12 cellular contexts compared by ENCODE assay signal in genomic region chr12:94289551-94290312, GRCh38.
DNase-seq lines count a peak whose midpoint lies in the region; ATAC-seq and TF ChIP-seq lines count a peak whose summit lies in the region.
"Had no signal": no experiment of that assay in that cellular context is flagged by ENCODE, and none has a peak within 500 bp of the region (broad histone marks: within the 10 kb centered on the region; RNA-seq: fewer than 3 reads in every experiment).

No MANE protein-coding gene starts in this region.

- WGBS in transverse colon (ENCODE audit: low coverage in 1 of 2), 2 donors = 50 to 63% methylated on average over 7 to 12 of the region's 12 CpGs

- H3K4me1 Mint-ChIP-seq in IgD-negative memory B cell (peaks cover 8 to 20% (median 10%) of the 10 kb centered on the region in 3 donors), memory B cell (peaks cover 6% of the 10 kb centered on the region)
- peaks cover 6% of the 10 kb centered on the region for H3K4me1 Mint-ChIP-seq in activated CD4-positive, alpha-beta T cell treated with anti-CD3 and anti-CD28 coated beads, Interleukin-2, amount 10 ng/mL, durations not matched to agents 24 days and 14 days
- H3K4me1 Mint-ChIP-seq: stimulated activated naive CD8-positive, alpha-beta T cell treated with anti-CD3 and anti-CD28 coated beads, Interleukin-15, amount 100 ng/mL, for 72 hours had no signal

- H3K27ac ChIP-seq in transverse colon = peak overlapping the region; percentile 8 to 45 (median 37)

- TF ChIP-seq CTCF in transverse colon (IDR thresholded peaks at IDR 0.05) = no peak

- no peaks in the 10 kb centered on the region for H3K27me3 ChIP-seq in transverse colon

- TF ChIP-seq POLR2A in transverse colon (IDR thresholded peaks at IDR 0.05) = no peak

- in situ Hi-C loops in transverse colon (cut with MboI; ENCODE audit: low pct_ligation_motif_present in 1 of 4, low pct_unique_long_range_greater_than_20kb in 1 of 4, low sequenced_read_pairs in 3 of 4) = no loop called here

- H3K27me3 Mint-ChIP-seq in IgD-negative memory B cell (no peaks in the 10 kb centered on the region), memory B cell (no peaks in the 10 kb centered on the region)
- no peaks in the 10 kb centered on the region for H3K27me3 Mint-ChIP-seq in activated CD4-positive, alpha-beta T cell treated with anti-CD3 and anti-CD28 coated beads, Interleukin-2, amount 10 ng/mL, durations not matched to agents 24 days and 14 days
- H3K27me3 Mint-ChIP-seq: stimulated activated naive CD8-positive, alpha-beta T cell treated with anti-CD3 and anti-CD28 coated beads, Interleukin-15, amount 100 ng/mL, for 72 hours had no signal

- peak; percentile 29 for DNase-seq in cerebellar cortex (ENCODE audit: low spot score)
- no peak for DNase-seq in memory B cell (ENCODE audit: low spot score in 2 of 2)
- no peak for DNase-seq in transverse colon
- no peak for DNase-seq in activated CD4-positive, alpha-beta T cell treated with anti-CD3 and anti-CD28 coated beads, Interleukin-2, amount 10 ng/mL, durations not matched to agents 24 days and 14 days
- no peak for DNase-seq in NCI-H2196 (lab: John Stamatoyannopoulos, UW; ENCODE audit: unreplicated experiment)
- no peak for DNase-seq in DMS53 treated with DMSO at 0.1 percent for 48 hours (lab: John Stamatoyannopoulos, UW; ENCODE audit: unreplicated experiment)
- DNase-seq: NCI-H345; stimulated activated naive CD8-positive, alpha-beta T cell treated with anti-CD3 and anti-CD28 coated beads, Interleukin-15, amount 100 ng/mL, for 72 hours had no signal

- H3K4me3 Mint-ChIP-seq in IgD-negative memory B cell (no peak overlapping the region), memory B cell (no peak overlapping the region)
- H3K4me3 Mint-ChIP-seq in activated CD4-positive, alpha-beta T cell treated with anti-CD3 and anti-CD28 coated beads, Interleukin-2, amount 10 ng/mL, durations not matched to agents 24 days and 14 days = no peak overlapping the region
- H3K4me3 Mint-ChIP-seq: neural crest cell; stimulated activated naive CD8-positive, alpha-beta T cell treated with anti-CD3 and anti-CD28 coated beads, Interleukin-15, amount 100 ng/mL, for 72 hours; WTC11 had no signal

- intact Hi-C loops in transverse colon (cut with DNase I; ENCODE audit: low total_unique reads) = no loop called here
- intact Hi-C loops in activated CD4-positive, alpha-beta T cell treated with anti-CD3 and anti-CD28 coated beads, Interleukin-2, amount 10 ng/mL, durations not matched to agents 24 days and 14 days (cut with micrococcal nuclease) = no loop called here

- H3K4me3 ChIP-seq in transverse colon = no peak overlapping the region

- ATAC-seq in memory B cell (ENCODE audit: low read depth) (no peak), GM19455 (IDR thresholded peaks at IDR 0.05; ENCODE audit: unreplicated experiment) (no peak)
- ATAC-seq: stimulated activated naive CD8-positive, alpha-beta T cell treated with anti-CD3 and anti-CD28 coated beads, Interleukin-15, amount 100 ng/mL, for 72 hours had no signal

- peaks cover 0 to 2% (median 0%) of the 10 kb centered on the region in 3 donors for H3K9me3 Mint-ChIP-seq in IgD-negative memory B cell
- H3K9me3 Mint-ChIP-seq in memory B cell = no peaks in the 10 kb centered on the region
- H3K9me3 Mint-ChIP-seq in activated CD4-positive, alpha-beta T cell treated with anti-CD3 and anti-CD28 coated beads, Interleukin-2, amount 10 ng/mL, durations not matched to agents 24 days and 14 days = no peaks in the 10 kb centered on the region
- H3K9me3 Mint-ChIP-seq: neural crest cell; stimulated activated naive CD8-positive, alpha-beta T cell treated with anti-CD3 and anti-CD28 coated beads, Interleukin-15, amount 100 ng/mL, for 72 hours; WTC11 had no signal

- H3K4me1 ChIP-seq in transverse colon = peaks cover 4 to 22% (median 14%) of the 10 kb centered on the region in 4 donors

- H3K27ac Mint-ChIP-seq in IgD-negative memory B cell = peak overlapping the region in 2 of 3 donors; percentile 45 to 71
- H3K27ac Mint-ChIP-seq in memory B cell = peak overlapping the region; percentile 53
- no peak overlapping the region for H3K27ac Mint-ChIP-seq in activated CD4-positive, alpha-beta T cell treated with anti-CD3 and anti-CD28 coated beads, Interleukin-2, amount 10 ng/mL, durations not matched to agents 24 days and 14 days
- H3K27ac Mint-ChIP-seq: stimulated activated naive CD8-positive, alpha-beta T cell treated with anti-CD3 and anti-CD28 coated beads, Interleukin-15, amount 100 ng/mL, for 72 hours; WTC11 had no signal

- H3K36me3 ChIP-seq in transverse colon = no peaks in the 10 kb centered on the region

- TF ChIP-seq EP300 in transverse colon (IDR thresholded peaks at IDR 0.05; ENCODE audit: low read depth) = no peak

- H3K9me3 ChIP-seq in transverse colon = no peaks in the 10 kb centered on the region

- H3K36me3 Mint-ChIP-seq in IgD-negative memory B cell (peaks cover 15% of the 10 kb centered on the region), memory B cell (peaks cover 35% of the 10 kb centered on the region)
- H3K36me3 Mint-ChIP-seq in activated CD4-positive, alpha-beta T cell treated with anti-CD3 and anti-CD28 coated beads, Interleukin-2, amount 10 ng/mL, durations not matched to agents 24 days and 14 days (ENCODE audit: low read depth) = peaks cover 58% of the 10 kb centered on the region
- H3K36me3 Mint-ChIP-seq: WTC11 had no signal
